In the genomic region with DNA sequence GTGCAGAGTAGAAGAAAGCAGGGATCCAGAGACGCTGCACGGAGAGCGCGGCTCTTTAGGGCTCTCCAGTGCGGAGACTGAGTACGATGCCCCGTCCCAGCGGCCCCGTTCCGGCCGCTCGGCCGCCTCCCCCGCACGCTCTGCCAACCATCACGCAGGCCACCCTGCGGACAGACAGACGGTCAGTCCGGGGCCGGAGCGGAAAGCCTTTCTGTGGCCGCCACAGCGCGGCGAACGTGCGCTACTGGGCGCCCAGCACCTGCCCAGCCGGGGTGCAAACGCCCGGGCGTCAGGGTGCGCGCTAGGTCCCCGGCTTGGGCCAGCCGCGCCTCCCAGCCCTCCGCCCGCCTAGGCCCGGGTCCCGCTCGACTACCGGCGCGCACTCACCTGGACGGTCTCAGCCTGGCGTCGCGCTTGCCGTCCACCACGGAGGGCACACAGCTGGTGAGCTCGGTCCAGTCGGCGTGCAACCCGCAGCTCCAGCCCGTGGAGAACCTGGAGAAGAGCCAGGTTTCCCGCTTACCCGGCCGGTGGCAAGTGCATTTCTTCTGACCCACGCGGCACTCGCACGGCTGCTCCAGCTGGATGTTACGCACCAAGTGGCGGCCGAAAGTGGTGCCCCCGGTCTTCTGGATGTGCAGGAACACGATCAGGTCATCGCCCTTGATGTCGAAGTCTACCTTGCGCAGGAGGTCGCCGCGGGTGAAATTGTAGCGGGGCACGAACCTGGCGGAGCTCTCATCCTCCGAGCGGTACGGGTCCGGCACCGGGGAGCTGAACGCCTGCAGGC, we compare ENCODE assay signal across 9 cellular contexts. TPM values are rescaled to one million over a fixed set of nuclear protein-coding genes. Genes with fewer than 3 reads are reported as not detected.
DNase-seq lines count a peak whose midpoint lies in the region; ATAC-seq, FAIRE-seq and TF ChIP-seq lines count a peak whose summit lies in the region.
"Had no signal": no experiment of that assay in that cellular context is flagged by ENCODE, and none has a peak within 500 bp of the region (broad histone marks: within the 10 kb centered on the region; RNA-seq: fewer than 3 reads in every experiment).

No MANE protein-coding gene starts in this region.

- no peak overlapping the region for H3K27ac ChIP-seq in astrocyte (ENCODE audit: low read depth, low read length)
- H3K27ac ChIP-seq in stomach = peak overlapping the region in 1 of 5 donors; percentile 17
- H3K27ac ChIP-seq: neutrophil had no signal

- no peak overlapping the region for H3K9ac ChIP-seq in astrocyte (ENCODE audit: low read length)

- peak overlapping the region; percentile 73 for H2AFZ ChIP-seq in astrocyte (ENCODE audit: low read depth, low read length)

- ATAC-seq in GM18502 (IDR thresholded peaks at IDR 0.05; ENCODE audit: poor library complexity, unreplicated experiment) = no peak

- H3K4me1 ChIP-seq in astrocyte (ENCODE audit: insufficient read depth, low read length) = no peaks in the 10 kb centered on the region
- peaks cover 8 to 29% (median 25%) of the 10 kb centered on the region in 4 donors for H3K4me1 ChIP-seq in stomach

- TF ChIP-seq POLR2A in stomach (IDR thresholded peaks at IDR 0.05) = no peak

- H3K79me2 ChIP-seq in astrocyte (ENCODE audit: insufficient read depth, low read length) = no peaks in the 10 kb centered on the region

- DNase-seq in NCI-H748 (lab: John Stamatoyannopoulos, UW; ENCODE audit: unreplicated experiment) (peak; percentile 41), NCI-H748 treated with DMSO at 0.1 percent for 48 hours (lab: John Stamatoyannopoulos, UW) (no peak), astrocyte (ENCODE audit: low read depth) (no peak), islet precursor cell (peak; percentile 52), stomach (no peak), frontal cortex (ENCODE audit: low spot score in 2 of 2) (no peak), NCI-H526 treated with DMSO at 0.1 percent for 48 hours (lab: John Stamatoyannopoulos, UW) (no peak)

- H3K4me2 ChIP-seq in astrocyte (ENCODE audit: low read length) = peak overlapping the region; percentile 79

- intact Hi-C loops in stomach (cut with DNase I; ENCODE audit: low total_unique reads) = no loop called here

- TF ChIP-seq CTCF in astrocyte (IDR thresholded peaks at IDR 0.05; ENCODE audit: insufficient read depth, low read depth, low read length) (no peak), stomach (IDR thresholded peaks at IDR 0.05) (no peak)

- no peaks in the 10 kb centered on the region for H3K9me3 ChIP-seq in astrocyte (ENCODE audit: insufficient read depth, low read depth, low read length)
- H3K9me3 ChIP-seq in stomach = peaks cover 0 to 14% (median 0%) of the 10 kb centered on the region in 4 donors
- H3K9me3 ChIP-seq: neutrophil had no signal

- WGBS in stomach, 5 donors = 2 to 55% (median 7%) methylated on average over 16 to 80 of the region's 83 CpGs

- no peak for FAIRE-seq in astrocyte (lab: Jason Lieb, UNC)
- no peak for FAIRE-seq in frontal cortex (lab: Jason Lieb, UNC)

- H3K27ac Mint-ChIP-seq in astrocyte (ENCODE audit: unreplicated experiment) = no peak overlapping the region

- H3K27me3 Mint-ChIP-seq in astrocyte (ENCODE audit: low read depth, unreplicated experiment) = peaks cover 10% of the 10 kb centered on the region

- H3K9me3 Mint-ChIP-seq in astrocyte (ENCODE audit: unreplicated experiment) = no peaks in the 10 kb centered on the region

- H3K27me3 ChIP-seq in astrocyte (ENCODE audit: insufficient read depth, low read length) = peaks cover 9% of the 10 kb centered on the region
- H3K27me3 ChIP-seq in stomach = peaks cover 0 to 54% (median 51%) of the 10 kb centered on the region in 3 donors

- H4K20me1 ChIP-seq in astrocyte (ENCODE audit: insufficient read depth, low read length) = no peaks in the 10 kb centered on the region

- TF ChIP-seq EP300 in stomach (IDR thresholded peaks at IDR 0.05) = no peak

- peak overlapping the region; percentile 82 for H3K4me3 Mint-ChIP-seq in astrocyte (ENCODE audit: unreplicated experiment)

- H3K4me3 ChIP-seq in astrocyte (ENCODE audit: insufficient read depth, low read depth, low read length) (peak overlapping the region; percentile 28), stomach (peak overlapping the region; percentile 42 to 54 (median 49))

- H3K36me3 Mint-ChIP-seq in astrocyte (ENCODE audit: low read depth, unreplicated experiment) = no peaks in the 10 kb centered on the region

- peaks cover 9% of the 10 kb centered on the region for H3K4me1 Mint-ChIP-seq in astrocyte (ENCODE audit: low read depth, unreplicated experiment)

- H3K36me3 ChIP-seq in astrocyte (ENCODE audit: insufficient read depth, low read length) (no peaks in the 10 kb centered on the region), stomach (no peaks in the 10 kb centered on the region)
- H3K36me3 ChIP-seq: neutrophil had no signal

RNA-seq across cellular contexts. Expression of gene HS6ST2, which starts 1.8 kb away (rescaled TPM):
- total RNA-seq in astrocyte = 12.9 and 15.0 TPM in 2 replicates
- 1 to 10 TPM in 2 of 5 donors, under 1 TPM in 2, not detected in 1; 0.29 to 4.0 (median 2.2) TPM for total RNA-seq in stomach
- polyA plus RNA-seq in stomach = 1 to 10 TPM in 1 of 3 donors, under 1 TPM in 2; 0.25 to 1.4 (median 0.31) TPM
- 13.0 TPM for total RNA-seq in frontal cortex

Comparison
In these comparisons a context has a peak if more than half of its experiments do, and no peak if none do; other contexts are left out.
1. DNase-seq: peak in NCI-H748 (single experiment) and islet precursor cell (single experiment); none in NCI-H748 treated with DMSO at 0.1 percent for 48 hours (single experiment), astrocyte (single experiment), stomach (single experiment), frontal cortex (0 of 2) and NCI-H526 treated with DMSO at 0.1 percent for 48 hours (single experiment).